ENCODE assay signal across 9 cellular contexts in the genomic region with DNA sequence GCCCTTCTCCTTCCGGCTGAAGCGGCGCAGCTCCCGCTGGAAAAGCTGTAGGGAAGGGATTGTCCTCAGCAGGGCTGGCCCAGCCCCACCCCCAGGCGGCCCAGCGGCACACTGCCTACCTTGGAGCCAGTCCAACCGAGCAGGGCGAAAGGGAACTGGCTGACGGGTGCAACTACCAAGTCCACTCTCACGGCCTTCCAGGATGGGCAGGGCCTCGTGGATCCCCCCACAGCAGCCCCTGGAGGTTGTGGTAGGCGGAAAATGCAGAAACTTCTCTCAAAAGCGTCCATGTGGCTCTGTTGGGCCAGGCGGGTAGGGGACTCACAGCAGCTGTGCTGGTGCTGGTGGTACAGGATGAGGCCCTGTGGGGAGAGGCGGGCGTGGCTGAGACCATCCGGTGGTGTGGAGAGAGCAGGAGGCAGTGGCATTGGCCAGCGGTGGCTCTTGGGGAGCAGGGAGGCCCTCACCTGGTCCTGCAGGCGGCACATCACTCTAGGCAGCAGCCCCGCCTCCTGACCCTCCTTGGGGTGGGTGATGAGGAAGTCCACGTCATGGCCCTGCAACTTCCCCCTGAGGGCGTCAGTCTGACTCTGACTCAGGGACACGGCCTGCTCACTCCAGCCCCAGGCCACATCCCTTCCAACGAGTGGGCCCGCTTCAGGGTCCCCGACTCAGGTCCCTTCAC. TPM values are rescaled to one million over a fixed set of nuclear protein-coding genes. Genes with fewer than 3 reads are reported as not detected.
DNase-seq lines count a peak whose midpoint lies in the region; ATAC-seq and TF ChIP-seq lines count a peak whose summit lies in the region.
"Had no signal": no experiment of that assay in that cellular context is flagged by ENCODE, and none has a peak within 500 bp of the region (broad histone marks: within the 10 kb centered on the region; RNA-seq: fewer than 3 reads in every experiment).

No MANE protein-coding gene starts in this region.

- peaks cover 0 to 64% of the 10 kb centered on the region in 2 donors for H3K36me3 ChIP-seq in left lung
- H3K36me3 ChIP-seq in OCI-LY7 (ENCODE audit: insufficient read depth, low read length) = peaks cover 82% of the 10 kb centered on the region

- H3K4me2 ChIP-seq in OCI-LY7 (ENCODE audit: low read length) = no peak overlapping the region

- H3K9me2 ChIP-seq in OCI-LY7 (ENCODE audit: insufficient read depth, low read length) = no peaks in the 10 kb centered on the region

- ATAC-seq in GM19452 (IDR thresholded peaks at IDR 0.05; ENCODE audit: unreplicated experiment) = peak; percentile 80
- peak; percentile 81 for ATAC-seq in left lung

- H3K9me3 ChIP-seq in left lung = no peaks in the 10 kb centered on the region
- H3K9me3 ChIP-seq in OCI-LY7 (ENCODE audit: low read length) = no peaks in the 10 kb centered on the region

- DNase-seq in A172 (ENCODE audit: low spot score) (peak; percentile 89), NB4 (ENCODE audit: low read depth) (peak; percentile 85), astrocyte of the hippocampus (ENCODE audit: low read depth, low spot score) (peak; percentile 43), left lung (peak; percentile 90 to 95), OCI-LY7 (ENCODE audit: low spot score) (no peak), NCI-H1436 treated with DMSO at 0.1 percent for 48 hours (lab: John Stamatoyannopoulos, UW) (no peak)
- DNase-seq in stimulated activated CD8-positive, alpha-beta memory T cell treated with anti-CD3 and anti-CD28 coated beads, Interleukin-7, amount 100 ng/mL, for 48 hours (ENCODE audit: extremely low read depth in 1 of 2, low read depth in 1 of 2) = peak; percentile 40 to 67

- H3K27ac ChIP-seq in left lung (peak overlapping the region; percentile 42 to 91), OCI-LY7 (ENCODE audit: low read depth, low read length, poor library complexity, severe bottlenecking) (no peak overlapping the region)

- TF ChIP-seq POLR2A in NB4 (IDR thresholded peaks at IDR 0.05; ENCODE audit: extremely low read depth, insufficient read length) = peak; percentile 38

- CTCF ChIA-PET in OCI-LY7 (lab: Charles Lee; ENCODE audit: unreplicated experiment) = no interaction called here

- intact Hi-C loops in left lung (cut with DNase I) = no loop called here
- intact Hi-C loops in OCI-LY7 (cut with micrococcal nuclease; ENCODE audit: unreplicated experiment) = no loop called here

- H3K27me3 ChIP-seq in left lung = no peaks in the 10 kb centered on the region
- H3K27me3 ChIP-seq: cardiac muscle cell had no signal

- TF ChIP-seq CTCF in NB4 (IDR thresholded peaks at IDR 0.05; ENCODE audit: low read depth, low read length) = no peak
- TF ChIP-seq CTCF in left lung (IDR thresholded peaks at IDR 0.05) = no peak
- no peak for TF ChIP-seq CTCF in OCI-LY7 (conservative IDR thresholded peaks at IDR 0.05; ENCODE audit: low read length)

- POLR2A ChIA-PET in OCI-LY7 (lab: Charles Lee) = no interaction called here

- peaks cover 0 to 33% of the 10 kb centered on the region in 2 donors for H3K4me1 ChIP-seq in left lung
- peaks cover 18% of the 10 kb centered on the region for H3K4me1 ChIP-seq in OCI-LY7 (ENCODE audit: insufficient read depth, low read length, poor library complexity, severe bottlenecking)

- no TSS peak for BruUV-seq in OCI-LY7 (replicated peaks; lab: Mats Ljungman, UMichigan)

- H2AFZ ChIP-seq in OCI-LY7 (ENCODE audit: low read length) = no peak overlapping the region

- H4K20me1 ChIP-seq in OCI-LY7 (ENCODE audit: insufficient read depth, low read length) = no peaks in the 10 kb centered on the region

- H3K4me3 ChIP-seq in NB4 (ENCODE audit: low read depth, low read length) = no peak overlapping the region
- peak overlapping the region in 1 of 2 donors; percentile 16 for H3K4me3 ChIP-seq in left lung
- H3K4me3 ChIP-seq in OCI-LY7 (ENCODE audit: low read depth, low read length, poor library complexity, severe bottlenecking) = no peak overlapping the region
- H3K4me3 ChIP-seq: cardiac muscle cell had no signal

- no peaks in the 10 kb centered on the region for H3K79me2 ChIP-seq in OCI-LY7 (ENCODE audit: insufficient read depth, low read depth, low read length)

RNA-seq across cellular contexts. Expression of a gene that starts 8.4 kb away (rescaled TPM):
- not detected in 2 replicates for total RNA-seq in A172 (2014; rRNA removed; shearing (Covaris generic))
- under 1 TPM in 1 of 2 donors, not detected in 1; 0.79 TPM for total RNA-seq in left lung
- total RNA-seq in OCI-LY7 (2014; rRNA removed; shearing (Covaris generic)) = 0.69 TPM in 1 of 2 replicates, not detected in the other
- 0.80 and 1.1 TPM in 2 replicates for total RNA-seq in OCI-LY7 (2022)

RNA-seq across cellular contexts. Expression of a gene that starts 8.5 kb away (rescaled TPM):
- total RNA-seq in A172 (2014; rRNA removed; shearing (Covaris generic)) = 20.3 and 24.0 TPM in 2 replicates
- total RNA-seq in left lung = 10 to 100 TPM; 16.7 to 26.4 TPM
- 83.8 and 90.0 TPM in 2 replicates for total RNA-seq in OCI-LY7 (2014; rRNA removed; shearing (Covaris generic))
- total RNA-seq in OCI-LY7 (2022) = 87.9 and 99.3 TPM in 2 replicates

RNA-seq across cellular contexts. Expression of a gene that starts 29.3 kb away (rescaled TPM):
- 171 and 187 TPM in 2 replicates for total RNA-seq in A172 (2014; rRNA removed; shearing (Covaris generic))
- total RNA-seq in left lung (100 to 1,000 TPM in 1 of 2 donors, 10 to 100 TPM in 1; 93.3 to 119 TPM), OCI-LY7 (2022) (121 and 137 TPM in 2 replicates)
- total RNA-seq in OCI-LY7 (2014; rRNA removed; shearing (Covaris generic)) = 124 and 133 TPM in 2 replicates

RNA-seq across cellular contexts. Expression of a gene that starts 30.3 kb away (rescaled TPM):
- total RNA-seq in A172 (2014; rRNA removed; shearing (Covaris generic)) = 0.22 TPM in 1 of 2 replicates, not detected in the other
- total RNA-seq in left lung (100 to 1,000 TPM; 167 to 195 TPM), OCI-LY7 (2022) (35.0 and 42.2 TPM in 2 replicates)
- 62.9 and 64.2 TPM in 2 replicates for total RNA-seq in OCI-LY7 (2014; rRNA removed; shearing (Covaris generic))

RNA-seq across cellular contexts. Expression of a gene that starts 49.5 kb away (rescaled TPM):
- 149 and 160 TPM in 2 replicates for total RNA-seq in A172 (2014; rRNA removed; shearing (Covaris generic))
- total RNA-seq in left lung (100 to 1,000 TPM in 1 of 2 donors, 10 to 100 TPM in 1; 68.3 to 115 TPM), OCI-LY7 (2022) (261 and 271 TPM in 2 replicates)
- total RNA-seq in OCI-LY7 (2014; rRNA removed; shearing (Covaris generic)) = 205 and 230 TPM in 2 replicates

Comparison
In these comparisons a context has a peak if more than half of its experiments do, and no peak if none do; other contexts are left out.
1. DNase-seq: peak in A172 (single experiment), NB4 (single experiment), astrocyte of the hippocampus (single experiment), left lung (2 of 2) and stimulated activated CD8-positive, alpha-beta memory T cell treated with anti-CD3 and anti-CD28 coated beads, Interleukin-7, amount 100 ng/mL, for 48 hours (2 of 2); none in OCI-LY7 (single experiment) and NCI-H1436 treated with DMSO at 0.1 percent for 48 hours (single experiment).